19 cellular contexts compared by ENCODE assay signal in genomic region chr10:132624847-132625839, GRCh38.
DNase-seq lines count a peak whose midpoint lies in the region; ATAC-seq and TF ChIP-seq lines count a peak whose summit lies in the region.
"Had no signal": no experiment of that assay in that cellular context is flagged by ENCODE, and none has a peak within 500 bp of the region (broad histone marks: within the 10 kb centered on the region; RNA-seq: fewer than 3 reads in every experiment).

No MANE protein-coding gene starts in this region.

- TF ChIP-seq POLR2A in right lobe of liver (IDR thresholded peaks at IDR 0.05), result no peak

- H3K36me3 ChIP-seq in GM23248 (ENCODE audit: low read depth) (no peaks in the 10 kb centered on the region), right lobe of liver (no peaks in the 10 kb centered on the region)

- peak; percentile 34 to 46 (median 40) for ATAC-seq in right lobe of liver
- peak; percentile 34 to 44 for ATAC-seq in stimulated activated naive B cell treated with anti-CD40 and anti-IgM and Interleukin-4, amounts not matched to agents 10 μg/mL and 1 μg/mL and 100 μg/mL, for 72 hours (replicated peaks)
- no peak for ATAC-seq in GM18870 (IDR thresholded peaks at IDR 0.05; ENCODE audit: unreplicated experiment)
- ATAC-seq: activated CD8-positive, alpha-beta T cell treated with anti-CD3 and anti-CD28 coated beads, Interleukin-2, amount 10 ng/mL, durations not matched to agents 7 days and 5 days had no signal

- WGBS in GM23248 (ENCODE audit: low coverage in 1 of 2, low lambda C conversion rate in 2 of 2, missing lambda C conversion rate in 2 of 2), 2 experiments, result 58 to 62% methylated on average over 15 to 17 of the region's 17 CpGs
- 59% methylated on average over 7 of the region's 17 CpGs for WGBS in right lobe of liver (ENCODE audit: insufficient coverage, low coverage, low lambda C conversion rate, missing lambda C conversion rate)

- peaks cover 8% of the 10 kb centered on the region; the same call in 1 of the 2 replicates for H3K79me2 ChIP-seq in GM23248 (ENCODE audit: insufficient read depth)

- DNase-seq in GM23248, result peak; percentile 22
- peak in 2 of 3 donors; percentile 46 to 51 for DNase-seq in right lobe of liver
- no peak for DNase-seq in stimulated activated naive B cell treated with anti-CD40 and anti-IgM and Interleukin-4, amounts not matched to agents 10 μg/mL and 1 μg/mL and 100 μg/mL, for 72 hours
- no peak for DNase-seq in NCI-H187 (lab: John Stamatoyannopoulos, UW)
- DNase-seq in HK-2 (ENCODE audit: unreplicated experiment), result no peak
- no peak for DNase-seq in NK-92 (lab: John Stamatoyannopoulos, UW; ENCODE audit: unreplicated experiment)
- DNase-seq: activated CD8-positive, alpha-beta T cell treated with anti-CD3 and anti-CD28 coated beads, Interleukin-2, amount 10 ng/mL, durations not matched to agents 7 days and 5 days; dermis blood vessel endothelial cell; foreskin melanocyte; Kasumi-1; NCI-H2107; stimulated activated CD4-positive, alpha-beta T cell treated with anti-CD3 and anti-CD28 coated beads, Interleukin-2, amount 100 ng/mL, for 24 hours; stimulated activated naive CD4-positive, alpha-beta T cell had no signal

- H3F3A ChIP-seq in GM23248 (ENCODE audit: insufficient read depth), result no peaks in the 10 kb centered on the region; the same call in 1 of the 2 replicates

- H3K9me3 ChIP-seq in GM23248 (ENCODE audit: low read depth) (no peaks in the 10 kb centered on the region), right lobe of liver (peaks cover 0 to under 1% (median 0%) of the 10 kb centered on the region in 4 donors)

- H3K4me1 ChIP-seq in GM23248 (ENCODE audit: insufficient read depth) (peaks cover 8% of the 10 kb centered on the region), right lobe of liver (peaks cover 0 to 3% (median 0%) of the 10 kb centered on the region in 4 donors)

- in situ Hi-C loops in GM23248 (cut with MboI), result no loop called here

- no peak overlapping the region for H2AFZ ChIP-seq in GM23248
- H2AFZ ChIP-seq: parathyroid adenoma had no signal

- H3K4me1 Mint-ChIP-seq in brain, result peaks cover 52% of the 10 kb centered on the region
- peaks cover 40 to 59% of the 10 kb centered on the region in 2 donors for H3K4me1 Mint-ChIP-seq in stimulated activated naive B cell treated with anti-CD40 and anti-IgM and Interleukin-4, amounts not matched to agents 10 μg/mL and 1 μg/mL and 100 μg/mL, for 72 hours

- no peak overlapping the region for H3K4me3 Mint-ChIP-seq in brain
- H3K4me3 Mint-ChIP-seq in stimulated activated naive B cell treated with anti-CD40 and anti-IgM and Interleukin-4, amounts not matched to agents 10 μg/mL and 1 μg/mL and 100 μg/mL, for 72 hours, result no peak overlapping the region
- H3K4me3 Mint-ChIP-seq: activated CD8-positive, alpha-beta T cell treated with anti-CD3 and anti-CD28 coated beads, Interleukin-2, amount 10 ng/mL, durations not matched to agents 7 days and 5 days; activated naive CD4-positive, alpha-beta T cell treated with anti-CD3 and anti-CD28 coated beads, Interleukin-2, amount 50 U/mL, for 24 hours; CD8-positive, alpha-beta memory T cell; T-helper 1 cell treated with Interleukin-12 subunit alpha and Interleukin-12 subunit beta and Interleukin-4 antibody, amounts not matched to agents 30 μg/mL and 1 μg/mL, for 36 hours had no signal

- no peak overlapping the region for H3K9ac ChIP-seq in GM23248
- H3K9ac ChIP-seq: parathyroid adenoma had no signal

- no peak overlapping the region for H3K4me2 ChIP-seq in GM23248 (ENCODE audit: unreplicated experiment)

- H4K20me1 ChIP-seq in GM23248 (ENCODE audit: insufficient read depth), result no peaks in the 10 kb centered on the region

- H3K9me2 ChIP-seq in GM23248 (ENCODE audit: insufficient read depth), result no peaks in the 10 kb centered on the region

- no peak for TF ChIP-seq CTCF in brain (conservative IDR thresholded peaks at IDR 0.05)
- no peak for TF ChIP-seq CTCF in right lobe of liver (IDR thresholded peaks at IDR 0.05)

- H3K27ac ChIP-seq in GM23248, result no peak overlapping the region
- H3K27ac ChIP-seq in right lobe of liver, result no peak overlapping the region
- H3K27ac ChIP-seq: parathyroid adenoma had no signal

- H3K36me3 Mint-ChIP-seq in brain, result peaks cover 19% of the 10 kb centered on the region
- peaks cover 11 to 21% of the 10 kb centered on the region in 2 donors for H3K36me3 Mint-ChIP-seq in stimulated activated naive B cell treated with anti-CD40 and anti-IgM and Interleukin-4, amounts not matched to agents 10 μg/mL and 1 μg/mL and 100 μg/mL, for 72 hours

- intact Hi-C loops in right lobe of liver (cut with DNase I), result no loop called here

- H3K27me3 ChIP-seq in GM23248 (replicated peaks; ENCODE audit: insufficient read depth), result no peaks in the 10 kb centered on the region
- no peaks in the 10 kb centered on the region for H3K27me3 ChIP-seq in right lobe of liver

- no peaks in the 10 kb centered on the region for H3K27me3 Mint-ChIP-seq in brain
- no peaks in the 10 kb centered on the region for H3K27me3 Mint-ChIP-seq in stimulated activated naive B cell treated with anti-CD40 and anti-IgM and Interleukin-4, amounts not matched to agents 10 μg/mL and 1 μg/mL and 100 μg/mL, for 72 hours
- H3K27me3 Mint-ChIP-seq: activated naive CD4-positive, alpha-beta T cell treated with anti-CD3 and anti-CD28 coated beads, Interleukin-2, amount 50 U/mL, for 24 hours; CD8-positive, alpha-beta memory T cell had no signal

- peaks cover 17 to 24% (median 18%) of the 10 kb centered on the region in 5 experiments for H3K9me3 Mint-ChIP-seq in brain
- H3K9me3 Mint-ChIP-seq in stimulated activated naive B cell treated with anti-CD40 and anti-IgM and Interleukin-4, amounts not matched to agents 10 μg/mL and 1 μg/mL and 100 μg/mL, for 72 hours, result peaks cover 6 to 7% of the 10 kb centered on the region in 2 donors
- H3K9me3 Mint-ChIP-seq: activated naive CD4-positive, alpha-beta T cell treated with anti-CD3 and anti-CD28 coated beads, Interleukin-2, amount 50 U/mL, for 24 hours had no signal

- H3K4me3 ChIP-seq in GM23248 (no peak overlapping the region), right lobe of liver (no peak overlapping the region)

- H3K27ac Mint-ChIP-seq in brain, result peak overlapping the region in 3 of 5 experiments; percentile 11 to 72 (median 41)
- peak overlapping the region; percentile 39 for H3K27ac Mint-ChIP-seq in stimulated activated naive B cell treated with anti-CD40 and anti-IgM and Interleukin-4, amounts not matched to agents 10 μg/mL and 1 μg/mL and 100 μg/mL, for 72 hours
- H3K27ac Mint-ChIP-seq: activated CD8-positive, alpha-beta T cell treated with anti-CD3 and anti-CD28 coated beads, Interleukin-2, amount 10 ng/mL, durations not matched to agents 7 days and 5 days; T-helper 1 cell treated with Interleukin-12 subunit alpha and Interleukin-12 subunit beta and Interleukin-4 antibody, amounts not matched to agents 30 μg/mL and 1 μg/mL, for 36 hours had no signal

Comparison
In these comparisons a context has a peak if more than half of its experiments do, and no peak if none do; other contexts are left out.
1. DNase-seq: peak in GM23248 (single experiment) and right lobe of liver (2 of 3); none in stimulated activated naive B cell treated with anti-CD40 and anti-IgM and Interleukin-4, amounts not matched to agents 10 μg/mL and 1 μg/mL and 100 μg/mL, for 72 hours (single experiment), NCI-H187 (0 of 2), HK-2 (single experiment) and NK-92 (single experiment).